In the genomic region with DNA sequence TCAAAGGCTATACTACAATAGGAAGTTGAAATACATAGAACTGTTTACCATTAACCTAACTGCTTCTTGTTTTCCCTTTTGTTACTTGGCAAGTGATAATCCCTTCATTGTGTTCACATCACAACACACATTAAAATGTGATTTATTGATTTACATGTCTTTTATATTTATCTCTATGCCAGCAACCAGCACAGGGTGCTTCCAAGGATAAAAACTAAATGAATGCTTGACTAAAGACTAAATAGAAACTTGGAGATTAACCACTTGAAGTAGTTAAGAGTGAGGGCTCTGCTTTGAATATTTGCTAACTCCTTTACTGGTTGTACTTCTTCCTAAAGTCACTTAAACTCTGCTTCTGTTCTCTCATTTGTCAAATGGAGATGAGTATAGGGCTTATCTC, we compare ENCODE assay signal across 26 cellular contexts.
"Had no signal": no experiment of that assay in that cellular context is flagged by ENCODE, and none has a peak within 500 bp of the region (broad histone marks: within the 10 kb centered on the region; RNA-seq: fewer than 3 reads in every experiment).

No MANE protein-coding gene starts in this region.

- H3K4me3 ChIP-seq: colonic mucosa, gastroesophageal sphincter, heart right ventricle, lower lobe of right lung, ovary, psoas muscle, sigmoid colon, thoracic aorta, tibial nerve, upper lobe of left lung had no signal

- H3K4me1 ChIP-seq: colonic mucosa, foreskin keratinocyte, gastroesophageal sphincter, heart right ventricle, lower lobe of right lung, psoas muscle, sigmoid colon, tibial nerve, upper lobe of left lung had no signal

- H3K36me3 ChIP-seq: colonic mucosa, gastroesophageal sphincter, heart right ventricle, lower lobe of right lung, ovary, sigmoid colon, thoracic aorta, tibial nerve, upper lobe of left lung had no signal

- H3K27ac ChIP-seq: colonic mucosa, epithelial cell of prostate, foreskin keratinocyte, gastroesophageal sphincter, heart right ventricle, lower lobe of right lung, ovary, psoas muscle, sigmoid colon, thoracic aorta, tibial nerve, upper lobe of left lung had no signal

- H3K27me3 ChIP-seq: colonic mucosa, foreskin keratinocyte, gastroesophageal sphincter, heart right ventricle, ovary, sigmoid colon, tibial nerve, upper lobe of left lung had no signal

- H3K9me3 ChIP-seq: colonic mucosa, ovary, psoas muscle, sigmoid colon, upper lobe of left lung had no signal

- ATAC-seq: esophagus mucosa; foreskin keratinocyte; gastroesophageal sphincter; heart right ventricle; left ventricle myocardium superior; lower lobe of right lung; naive thymus-derived CD8-positive, alpha-beta T cell; psoas muscle; right cardiac atrium; stimulated activated memory B cell treated with anti-CD40 and anti-IgM and Interleukin-4, amounts not matched to agents 10 μg/mL and 1 μg/mL and 100 μg/mL, for 72 hours; stimulated activated naive CD8-positive, alpha-beta T cell treated with anti-CD3 and anti-CD28 coated beads, Interleukin-15, Interleukin-2, amounts not matched to agents 100 U/mL and 50 U/mL, for 24 hours had no signal

- DNase-seq: colonic mucosa; effector CD8-positive, alpha-beta T cell; endodermal cell; foreskin keratinocyte; heart right ventricle; hypothalamus; left ventricle myocardium superior; lower lobe of right lung; naive thymus-derived CD8-positive, alpha-beta T cell; nephron progenitor cell; occipital lobe; ovary; posterior cingulate gyrus; psoas muscle; right cardiac atrium; sigmoid colon; stimulated activated CD4-positive, alpha-beta T cell treated with anti-CD3 and anti-CD28 coated beads, Interleukin-2, amount 100 ng/mL, for 24 hours; stimulated activated CD4-positive, alpha-beta T cell treated with anti-CD3 and anti-CD28 coated beads, Interleukin-4, amount 100 ng/mL, for 24 hours; stimulated activated naive CD8-positive, alpha-beta T cell treated with anti-CD3 and anti-CD28 coated beads, Interleukin-15, Interleukin-2, amounts not matched to agents 100 U/mL and 50 U/mL, for 24 hours; upper lobe of left lung had no signal
